23 cellular contexts compared by ENCODE assay signal in genomic region chr19:34084396-34085145, GRCh38.
A peak's percentile ranks its signal among the peaks of the same experiment; 100 is the strongest.
DNase-seq lines count a peak whose midpoint lies in the region; ATAC-seq, FAIRE-seq and TF ChIP-seq lines count a peak whose summit lies in the region.
"Had no signal": no experiment of that assay in that cellular context is flagged by ENCODE, and none has a peak within 500 bp of the region (broad histone marks: within the 10 kb centered on the region; RNA-seq: fewer than 3 reads in every experiment).

No MANE protein-coding gene starts in this region.

- no peak overlapping the region for H2BK20ac ChIP-seq in H1 (ENCODE audit: low read length)

- H4K5ac ChIP-seq in H1 (ENCODE audit: insufficient read length, low read depth, low read length), result no peak overlapping the region

- 67% methylated on average over 3 of the region's 3 CpGs; no CpG with 5 or more reads in 1 of the 2 experiments for WGBS in H1 (ENCODE audit: extremely low coverage in 1 of 2, insufficient coverage in 1 of 2, insufficient read length in 1 of 2, insufficient replicate concordance in 2 of 2, low coverage in 1 of 2, low lambda C conversion rate in 2 of 2, missing lambda C conversion rate in 1 of 2), 2 experiments
- 57% methylated on average over 3 of the region's 3 CpGs for WGBS in suprapubic skin

- TF ChIP-seq RAD21 in H1 (IDR thresholded peaks at IDR 0.05 in 1 of 2, conservative IDR thresholded peaks at IDR 0.05 in 1 of 2; ENCODE audit: low read depth in 2 of 2, low read length in 2 of 2), result no peak

- H3K27me3 ChIP-seq in HUES48 (ENCODE audit: control insufficient read depth, insufficient read depth, low read length) (no peaks in the 10 kb centered on the region), H1 (replicated peaks in 1 of 4; ENCODE audit: control insufficient read depth in 3 of 4, extremely low read depth in 1 of 4, insufficient read depth in 3 of 4, low read length in 3 of 4) (no peaks in the 10 kb centered on the region), suprapubic skin (peaks cover 5% of the 10 kb centered on the region)
- H3K27me3 ChIP-seq: BLaER1 treated with 17β-estradiol and CSF1 and Interleukin-3, amounts not matched to agents 10 nM and 100 nM had no signal

- TF ChIP-seq CTCF in H1 (IDR thresholded peaks at IDR 0.05; ENCODE audit: control extremely low read depth in 1 of 3, insufficient read depth in 1 of 3, low read depth in 1 of 3, low read length in 3 of 3) (no peak), suprapubic skin (IDR thresholded peaks at IDR 0.05) (no peak)

- H3K27ac ChIP-seq in HUES48 (ENCODE audit: low read depth, low read length), result peak overlapping the region; percentile 80
- no peak overlapping the region; the same call in 1 of the 2 replicates for H3K27ac ChIP-seq in H1 (ENCODE audit: low read depth, low read length)
- H3K27ac ChIP-seq in suprapubic skin, result no peak overlapping the region
- H3K27ac ChIP-seq: BLaER1 treated with 17β-estradiol and CSF1 and Interleukin-3, amounts not matched to agents 10 nM and 100 nM; GM23248 had no signal

- no peaks in the 10 kb centered on the region for H3K79me1 ChIP-seq in H1 (ENCODE audit: low read depth, low read length)

- H3K9me3 ChIP-seq in HUES48 (ENCODE audit: control insufficient read depth, insufficient read depth, low read length) (peaks cover 7% of the 10 kb centered on the region; the same call in 1 of the 2 replicates), H1 (ENCODE audit: insufficient read depth in 2 of 2, low read depth in 1 of 2, low read length in 1 of 2) (peaks cover 10 to 11% of the 10 kb centered on the region in 2 experiments; a peak in 2 of 4 replicates), suprapubic skin (no peaks in the 10 kb centered on the region)
- H3K9me3 ChIP-seq: HAP-1 had no signal

- no peak overlapping the region; the same call in 1 of the 2 replicates for H3K18ac ChIP-seq in H1 (ENCODE audit: extremely low read depth, low read length)

- no peak overlapping the region for H3K23ac ChIP-seq in H1 (ENCODE audit: insufficient read length)

- CTCF ChIA-PET in H1 (lab: Charles Lee; ENCODE audit: partially characterized antibody), result interaction anchor here (0.6 to 2.6 kb wide), 8 partner anchors 12 to 307 kb away, joined by 3 to 14 read pairs (median 4); no protein-coding TSS in a partner anchor

- H3K4ac ChIP-seq in H1 (replicated peaks; ENCODE audit: insufficient read length, low read depth, low read length), result no peak overlapping the region

- no peak overlapping the region for H2BK15ac ChIP-seq in H1 (ENCODE audit: low read length)

- TF ChIP-seq POLR2A in H1 (IDR thresholded peaks at IDR 0.05; ENCODE audit: control extremely low read depth in 1 of 2, low read depth in 2 of 2, low read length in 2 of 2) (no peak), suprapubic skin (IDR thresholded peaks at IDR 0.05) (no peak)

- no peak for FAIRE-seq in H1 (lab: Jason Lieb, UNC)
- FAIRE-seq: G401.6, GM12891, GM18507, K562 had no signal

- no peak overlapping the region for H2BK12ac ChIP-seq in H1 (ENCODE audit: low read depth, low read length)

- no peak overlapping the region for H3K14ac ChIP-seq in H1 (ENCODE audit: insufficient read length)

- H2BK5ac ChIP-seq in H1 (ENCODE audit: low read depth, low read length), result no peak overlapping the region

- H3K23me2 ChIP-seq in H1 (ENCODE audit: low read depth, low read length), result no peaks in the 10 kb centered on the region

- no peak overlapping the region for H4K8ac ChIP-seq in H1 (ENCODE audit: extremely low read depth, insufficient read depth, low read length)

- no peaks in the 10 kb centered on the region for H4K20me1 ChIP-seq in H1 (replicated peaks in 1 of 2; ENCODE audit: control insufficient read depth in 1 of 2, insufficient read depth in 2 of 2, low read length in 2 of 2)
- H4K20me1 ChIP-seq: BLaER1 treated with 17β-estradiol and CSF1 and Interleukin-3, amounts not matched to agents 10 nM and 100 nM had no signal

- no peak overlapping the region for H3K56ac ChIP-seq in H1 (replicated peaks; ENCODE audit: insufficient read length, low read depth, low read length)

- no peak overlapping the region for H2BK120ac ChIP-seq in H1 (replicated peaks; ENCODE audit: low read depth, low read length)

- no peak overlapping the region for H2AFZ ChIP-seq in H1 (ENCODE audit: low read length)
- H2AFZ ChIP-seq: GM23248 had no signal

- TF ChIP-seq EP300 in H1 (IDR thresholded peaks at IDR 0.05; ENCODE audit: borderline replicate concordance in 1 of 2, low read depth in 2 of 2, low read length in 2 of 2) (no peak), suprapubic skin (IDR thresholded peaks at IDR 0.05) (no peak)

- DNase-seq in ELF-1 (ENCODE audit: low read depth, low spot score) (peak; percentile 11), H1 (ENCODE audit: low read depth in 1 of 2, low spot score in 2 of 2) (no peak), suprapubic skin (ENCODE audit: low spot score in 2 of 2) (no peak), nucleus accumbens (lab: John Stamatoyannopoulos, UW) (no peak)
- DNase-seq: 8988T; CD4-positive, CD25-positive, alpha-beta regulatory T cell; CD8-positive, alpha-beta memory T cell; COR-L47; DMS 273 treated with DMSO at 0.1 percent for 48 hours; DMS53; DND-41; EL; GM23248; IMR-90 had no signal

- ATAC-seq in HG02938 (IDR thresholded peaks at IDR 0.05; ENCODE audit: unreplicated experiment) (no peak), HG02884 (IDR thresholded peaks at IDR 0.05; ENCODE audit: unreplicated experiment) (no peak)
- ATAC-seq: K562 had no signal

- no peak overlapping the region for H4K91ac ChIP-seq in H1 (replicated peaks; ENCODE audit: insufficient read length, low read length)

- H3K4me2 ChIP-seq in H1 (ENCODE audit: insufficient read depth in 1 of 2, low read depth in 2 of 2, low read length in 2 of 2), result peak overlapping the region; percentile 29 to 35
- H3K4me2 ChIP-seq: BLaER1 treated with 17β-estradiol and CSF1 and Interleukin-3, amounts not matched to agents 10 nM and 100 nM had no signal

- H3K4me3 ChIP-seq in HUES48 (ENCODE audit: low read depth, low read length) (no peak overlapping the region), H1 (ENCODE audit: extremely low read depth in 1 of 4, insufficient read depth in 2 of 4, low read depth in 3 of 4, low read length in 4 of 4) (no peak overlapping the region), suprapubic skin (no peak overlapping the region)
- H3K4me3 ChIP-seq: BLaER1 treated with 17β-estradiol and CSF1 and Interleukin-3, amounts not matched to agents 10 nM and 100 nM; GM23248; HAP-1; K562 had no signal

- POLR2A ChIA-PET in H1 (lab: Charles Lee; ENCODE audit: partially characterized antibody), result interaction anchor here (1.0 kb wide), 1 partner anchor 319 kb away, joined by 3 read pairs; no protein-coding TSS in a partner anchor

- H3K79me2 ChIP-seq in H1 (ENCODE audit: control insufficient read depth in 1 of 2, insufficient read depth in 2 of 2, low read length in 2 of 2), result no peaks in the 10 kb centered on the region

- H3K4me1 ChIP-seq in HUES48 (ENCODE audit: control insufficient read depth, insufficient read depth, low read length) (peaks cover 30% of the 10 kb centered on the region), H1 (replicated peaks in 1 of 4; ENCODE audit: control insufficient read depth in 3 of 4, insufficient read depth in 4 of 4, low read length in 3 of 4) (peaks cover 4 to 13% (median 6%) of the 10 kb centered on the region in 4 experiments; a peak in 4 of 7 replicates), suprapubic skin (no peaks in the 10 kb centered on the region)
- H3K4me1 ChIP-seq: BLaER1 treated with 17β-estradiol and CSF1 and Interleukin-3, amounts not matched to agents 10 nM and 100 nM had no signal

- no peak overlapping the region for H2AK5ac ChIP-seq in H1 (ENCODE audit: low read depth, low read length)

- H3K36me3 ChIP-seq in HUES48 (ENCODE audit: control insufficient read depth, insufficient read depth, low read length) (no peaks in the 10 kb centered on the region), H1 (ENCODE audit: control insufficient read depth in 2 of 4, insufficient read depth in 4 of 4, low read length in 3 of 4) (no peaks in the 10 kb centered on the region), suprapubic skin (no peaks in the 10 kb centered on the region)
- H3K36me3 ChIP-seq: BLaER1 treated with 17β-estradiol and CSF1 and Interleukin-3, amounts not matched to agents 10 nM and 100 nM; HAP-1 had no signal

- H3K9ac ChIP-seq in HUES48 (ENCODE audit: low read depth, low read length) (no peak overlapping the region), H1 (replicated peaks in 1 of 4; ENCODE audit: extremely low read depth in 1 of 4, low read depth in 3 of 4, low read length in 3 of 4) (no peak overlapping the region)
- H3K9ac ChIP-seq: BLaER1 treated with 17β-estradiol and CSF1 and Interleukin-3, amounts not matched to agents 10 nM and 100 nM; GM23248 had no signal

TF ChIP-seq in H1, 55 proteins besides CTCF, POLR2A, EP300 and RAD21:
- TF ChIP-seq SP2 (IDR thresholded peaks at IDR 0.05; ENCODE audit: low read length) (no peak), SIRT6 (IDR thresholded peaks at IDR 0.05; ENCODE audit: low read length) (no peak), SIN3A (conservative IDR thresholded peaks at IDR 0.05 in 1 of 2, IDR thresholded peaks at IDR 0.05 in 1 of 2; ENCODE audit: low read depth in 1 of 2, low read length in 2 of 2) (no peak), ASH2L (IDR thresholded peaks at IDR 0.05; ENCODE audit: low read length) (no peak), HDAC6 (IDR thresholded peaks at IDR 0.05; ENCODE audit: low read depth, low read length) (no peak), CHD2 (IDR thresholded peaks at IDR 0.05; ENCODE audit: low read length) (no peak), RXRA (IDR thresholded peaks at IDR 0.05; ENCODE audit: insufficient read depth, low read depth, low read length) (no peak), SUZ12 (IDR thresholded peaks at IDR 0.05; ENCODE audit: low read length) (no peak), TAF7 (optimal IDR thresholded peaks at IDR 0.05; ENCODE audit: borderline replicate concordance, low read depth, low read length) (no peak)
- TF ChIP-seq, protein P1, sequence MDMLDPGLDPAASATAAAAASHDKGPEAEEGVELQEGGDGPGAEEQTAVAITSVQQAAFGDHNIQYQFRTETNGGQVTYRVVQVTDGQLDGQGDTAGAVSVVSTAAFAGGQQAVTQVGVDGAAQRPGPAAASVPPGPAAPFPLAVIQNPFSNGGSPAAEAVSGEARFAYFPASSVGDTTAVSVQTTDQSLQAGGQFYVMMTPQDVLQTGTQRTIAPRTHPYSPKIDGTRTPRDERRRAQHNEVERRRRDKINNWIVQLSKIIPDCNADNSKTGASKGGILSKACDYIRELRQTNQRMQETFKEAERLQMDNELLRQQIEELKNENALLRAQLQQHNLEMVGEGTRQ (IDR thresholded peaks at IDR 0.05; ENCODE audit: low read length), result no peak
- TF ChIP-seq, protein P2, sequence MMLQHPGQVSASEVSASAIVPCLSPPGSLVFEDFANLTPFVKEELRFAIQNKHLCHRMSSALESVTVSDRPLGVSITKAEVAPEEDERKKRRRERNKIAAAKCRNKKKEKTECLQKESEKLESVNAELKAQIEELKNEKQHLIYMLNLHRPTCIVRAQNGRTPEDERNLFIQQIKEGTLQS (IDR thresholded peaks at IDR 0.05; ENCODE audit: insufficient read depth, low read depth, low read length), result no peak
